1 cellular context compared by ENCODE assay signal in genomic region chr6:158638393-158638792, GRCh38.
TF ChIP-seq lines count a peak whose summit lies in the region.

No MANE protein-coding gene starts in this region.

TF ChIP-seq in HepG2, 621 proteins besides CTCF, POLR2A, EP300 and RAD21:
- TF ChIP-seq ZMYM4 (CRISPR knock-in tag; IDR thresholded peaks at IDR 0.05) (0 out of 2 replicates have a peak, but pooled peaks have one; percentile 6), CCDC6 (CRISPR knock-in tag; IDR thresholded peaks at IDR 0.05) (0 out of 2 replicates have a peak, but pooled peaks have one; percentile 32), CBX5 (CRISPR knock-in tag; IDR thresholded peaks at IDR 0.05; ENCODE audit: borderline replicate concordance) (no peak), ZNF770 (CRISPR knock-in tag; IDR thresholded peaks at IDR 0.05) (peak; percentile 41; the same call in 1 of the 2 replicates), MXI1 (IDR thresholded peaks at IDR 0.05; ENCODE audit: borderline replicate concordance, low read depth, low read length) (no peak), ZNF121 (CRISPR knock-in tag; IDR thresholded peaks at IDR 0.05) (peak; percentile 91), AKAP8 (CRISPR knock-in tag; IDR thresholded peaks at IDR 0.05) (0 out of 2 replicates have a peak, but pooled peaks have one; percentile 28), ZNF773 (CRISPR knock-in tag; IDR thresholded peaks at IDR 0.05; ENCODE audit: borderline replicate concordance) (no peak)
TF ChIP-seq in HepG2: peak in this region for 5.
